In genomic region chr19:52897149-52897935, GRCh38 we compare ENCODE assay signal across 8 cellular contexts.
DNase-seq lines count a peak whose midpoint lies in the region; ATAC-seq lines count a peak whose summit lies in the region.

TSS of gene ZNF320 (minus strand) at chr19:52897635. CDS start at chr19:52890255, 7,380 bp downstream.

- peak within 1 kb of the TSS; percentile 49 for H3K4me3 ChIP-seq in endocrine pancreas (ENCODE audit: control insufficient read depth, insufficient read depth, low read length)

- H3K4me1 ChIP-seq in endocrine pancreas (ENCODE audit: control insufficient read depth, insufficient read depth, low read length) = no peaks in the 10 kb centered on the region

- no peaks in the 10 kb centered on the region for H3K27me3 ChIP-seq in endocrine pancreas (ENCODE audit: control insufficient read depth, insufficient read depth, low read length)

- H3K9ac ChIP-seq in endocrine pancreas (ENCODE audit: control insufficient read depth, insufficient read depth, low read length) = peak within 1 kb of the TSS; percentile 30

- DNase-seq in AG08396 (ENCODE audit: low spot score) = peak; percentile 97
- peak; percentile 98 for DNase-seq in NCI-H69 (lab: John Stamatoyannopoulos, UW)
- DNase-seq in activated CD8-positive, alpha-beta memory T cell treated with anti-CD3 and anti-CD28 coated beads for 48 hours (ENCODE audit: low read depth in 2 of 3, low spot score in 2 of 3) = peak; percentile 69 to 72 (median 71)
- peak; percentile 95 for DNase-seq in midbrain (lab: John Stamatoyannopoulos, UW)
- peak; percentile 82 to 83 for DNase-seq in stimulated activated CD8-positive, alpha-beta memory T cell treated with anti-CD3 and anti-CD28 coated beads, Interleukin-15, amount 100 ng/mL, for 48 hours (ENCODE audit: low read depth in 2 of 2)

- no peaks in the 10 kb centered on the region for H3K9me3 ChIP-seq in endocrine pancreas (ENCODE audit: control insufficient read depth, low read length)

- no peaks in the 10 kb centered on the region for H3K36me3 ChIP-seq in endocrine pancreas (ENCODE audit: control insufficient read depth, insufficient read depth, low read length)

- ATAC-seq in GM18909 (IDR thresholded peaks at IDR 0.05; ENCODE audit: poor library complexity, unreplicated experiment) (peak; percentile 98), HG03196 (IDR thresholded peaks at IDR 0.05; ENCODE audit: unreplicated experiment) (peak; percentile 96)

Comparison
In these comparisons a context has a peak if more than half of its experiments do, and no peak if none do; other contexts are left out.
1. Peak in every context shown above with its lines: DNase-seq, ATAC-seq and H3K4me3 ChIP-seq.